Comparison of ENCODE assay signal across 9 cellular contexts in genomic region chr4:36256398-36256828, GRCh38. TPM values are rescaled to one million over a fixed set of nuclear protein-coding genes. Genes with fewer than 3 reads are reported as not detected.
DNase-seq lines count a peak whose midpoint lies in the region; ATAC-seq, FAIRE-seq and TF ChIP-seq lines count a peak whose summit lies in the region.
"Had no signal": no experiment of that assay in that cellular context is flagged by ENCODE, and none has a peak within 500 bp of the region (broad histone marks: within the 10 kb centered on the region; RNA-seq: fewer than 3 reads in every experiment).

No MANE protein-coding gene starts in this region.

- H3K9me3 Mint-ChIP-seq in CD4-positive, CD25-positive, alpha-beta regulatory T cell: no peaks in the 10 kb centered on the region

- H3K36me3 Mint-ChIP-seq in CD4-positive, CD25-positive, alpha-beta regulatory T cell: no peaks in the 10 kb centered on the region

- peak overlapping the region; percentile 62 to 82 (median 78) for H3K27ac Mint-ChIP-seq in CD4-positive, CD25-positive, alpha-beta regulatory T cell

- no peak for DNase-seq in CD4-positive, CD25-positive, alpha-beta regulatory T cell
- DNase-seq in GF-D8 (lab: John Stamatoyannopoulos, UW): no peak
- DNase-seq in RCC 7860 (ENCODE audit: low spot score): no peak
- DNase-seq in H54 (ENCODE audit: insufficient read length, low spot score): no peak
- DNase-seq in SW 1271 (lab: John Stamatoyannopoulos, UW): no peak

- peak overlapping the region; percentile 37 for H3K4me3 ChIP-seq in CD4-positive, CD25-positive, alpha-beta regulatory T cell (ENCODE audit: low read depth, low read length)

- H3K4me1 Mint-ChIP-seq in CD4-positive, CD25-positive, alpha-beta regulatory T cell: peaks cover 14 to 56% (median 29%) of the 10 kb centered on the region in 4 donors

- ATAC-seq in CD4-positive, CD25-positive, alpha-beta regulatory T cell (ENCODE audit: low read depth in 2 of 2): no peak
- ATAC-seq in GM19438 (IDR thresholded peaks at IDR 0.05; ENCODE audit: low read depth, unreplicated experiment) (peak; percentile 52), HG03378 (IDR thresholded peaks at IDR 0.05; ENCODE audit: unreplicated experiment) (peak; percentile 45)

- peak overlapping the region; percentile 50 for H3K27ac ChIP-seq in CD4-positive, CD25-positive, alpha-beta regulatory T cell (ENCODE audit: insufficient read depth, low read length, poor library complexity, severe bottlenecking)
- H3K27ac ChIP-seq in cingulate gyrus (ENCODE audit: low read depth, low read length): peak overlapping the region; percentile 81

- FAIRE-seq in RCC 7860 (lab: Jason Lieb, UNC) (no peak), H54 (lab: Jason Lieb, UNC) (no peak)

- no peaks in the 10 kb centered on the region for H3K27me3 ChIP-seq in CD4-positive, CD25-positive, alpha-beta regulatory T cell (ENCODE audit: control insufficient read depth, insufficient read depth, low read length)

- peaks cover 19% of the 10 kb centered on the region for H3K4me1 ChIP-seq in CD4-positive, CD25-positive, alpha-beta regulatory T cell (ENCODE audit: control insufficient read depth, insufficient read depth, low read length, poor library complexity, severe bottlenecking)

- H3K27me3 Mint-ChIP-seq in CD4-positive, CD25-positive, alpha-beta regulatory T cell: no peaks in the 10 kb centered on the region

- no peaks in the 10 kb centered on the region for H3K36me3 ChIP-seq in CD4-positive, CD25-positive, alpha-beta regulatory T cell (ENCODE audit: control insufficient read depth, insufficient read depth, low read length)

- no peak for TF ChIP-seq POLR2A in H54 (IDR thresholded peaks at IDR 0.05; ENCODE audit: low read depth, low read length)

- peak overlapping the region in 3 of 4 donors; percentile 33 to 80 (median 67) for H3K4me3 Mint-ChIP-seq in CD4-positive, CD25-positive, alpha-beta regulatory T cell

- H3K9me3 ChIP-seq in CD4-positive, CD25-positive, alpha-beta regulatory T cell (ENCODE audit: control insufficient read depth in 2 of 2, low read length in 2 of 2): no peaks in the 10 kb centered on the region

RNA-seq across cellular contexts. Expression of gene ARAP2, which starts 12.1 kb away (rescaled TPM):
- 92.2 TPM for total RNA-seq in CD4-positive, CD25-positive, alpha-beta regulatory T cell
- polyA plus RNA-seq in CD4-positive, CD25-positive, alpha-beta regulatory T cell: 10 to 100 TPM; 10.2 to 21.2 (median 13.9) TPM

RNA-seq across cellular contexts. Expression of gene DTHD1, which starts 25.0 kb away (rescaled TPM):
- total RNA-seq in CD4-positive, CD25-positive, alpha-beta regulatory T cell: 3.3 TPM
- under 1 TPM in 3 of 4 donors, not detected in 1; 0.09 to 0.38 (median 0.10) TPM for polyA plus RNA-seq in CD4-positive, CD25-positive, alpha-beta regulatory T cell
- total RNA-seq: kidney epithelial cell had no signal

Comparison
In these comparisons a context has a peak if more than half of its experiments do, and no peak if none do; other contexts are left out.
1. ATAC-seq: peak in GM19438 (single experiment) and HG03378 (single experiment); none in CD4-positive, CD25-positive, alpha-beta regulatory T cell (0 of 2).